In genomic region chr6:143609972-143610371, GRCh38 we compare ENCODE assay signal across 27 cellular contexts.
"Had no signal": no experiment of that assay in that cellular context is flagged by ENCODE, and none has a peak within 500 bp of the region (broad histone marks: within the 10 kb centered on the region; RNA-seq: fewer than 3 reads in every experiment).

No MANE protein-coding gene starts in this region.

- H3K27me3 ChIP-seq: stomach, suprapubic skin, testis, thyroid gland, tibial artery, tibial nerve, transverse colon, upper lobe of left lung, upper lobe of right lung, uterus, vagina had no signal

- H3K36me3 ChIP-seq: stomach, suprapubic skin, thoracic aorta, thyroid gland, tibial artery, tibial nerve, transverse colon, upper lobe of left lung, upper lobe of right lung, uterus, vagina had no signal

- H3K4me3 ChIP-seq: stomach, suprapubic skin, testis, thoracic aorta, thyroid gland, tibial artery, tibial nerve, transverse colon, upper lobe of left lung, upper lobe of right lung, uterus, vagina had no signal

- DNase-seq: stimulated activated CD4-positive, alpha-beta T cell treated with anti-CD3 and anti-CD28 coated beads, Interleukin-2, amount 100 ng/mL, for 48 hours; stimulated activated CD4-positive, alpha-beta T cell treated with anti-CD3 and anti-CD28 coated beads, Interleukin-4, amount 100 ng/mL, for 1 hour; stimulated activated CD4-positive, alpha-beta T cell treated with anti-CD3 and anti-CD28 coated beads, Interleukin-4, amount 100 ng/mL, for 24 hours; stimulated activated CD4-positive, alpha-beta T cell treated with anti-CD3 and anti-CD28 coated beads, Interleukin-4, amount 100 ng/mL, for 4 hours; stimulated activated CD8-positive, alpha-beta memory T cell treated with anti-CD3 and anti-CD28 coated beads, Interleukin-4, amount 100 ng/mL, for 48 hours; stimulated activated naive B cell treated with anti-CD40 and anti-IgM and Interleukin-4, amounts not matched to agents 10 μg/mL and 1 μg/mL and 100 μg/mL, for 72 hours; stimulated activated naive CD4-positive, alpha-beta T cell; stimulated activated naive CD4-positive, alpha-beta T cell treated with Interleukin-2 at 50 U/mL for 16 hours; stimulated activated naive CD8-positive, alpha-beta T cell treated with anti-CD3 and anti-CD28 coated beads, Interleukin-15, amount 100 ng/mL, for 72 hours; stimulated activated naive CD8-positive, alpha-beta T cell treated with anti-CD3 and anti-CD28 coated beads, Interleukin-15, Interleukin-2, amounts not matched to agents 100 U/mL and 50 U/mL, for 24 hours; stomach; substantia nigra; testis; thyroid gland; tibial artery; transverse colon; trophoblast cell; upper lobe of left lung; upper lobe of right lung; uterus had no signal

- H3K4me1 ChIP-seq: suprapubic skin, transverse colon, uterus, vagina had no signal

- H3K9me3 ChIP-seq: stomach, suprapubic skin, testis, thoracic aorta, thyroid gland, tibial artery, tibial nerve, transverse colon, upper lobe of left lung, upper lobe of right lung, uterus, vagina had no signal

- H3K27ac ChIP-seq: stomach, suprapubic skin, testis, thoracic aorta, thyroid gland, tibial artery, tibial nerve, transverse colon, upper lobe of left lung, upper lobe of right lung, uterus, vagina had no signal

- FAIRE-seq: urothelium cell line had no signal

- ATAC-seq: stimulated activated effector memory CD8-positive, alpha-beta T cell treated with anti-CD3 and anti-CD28 coated beads, Interleukin-12 subunit alpha, Interleukin-12 subunit beta, amount 100 ng/mL, for 72 hours; stimulated activated memory B cell treated with anti-CD40 and anti-IgM and Interleukin-4, amounts not matched to agents 10 μg/mL and 1 μg/mL and 100 μg/mL, for 72 hours; stimulated activated naive B cell treated with anti-CD40 and anti-IgM and Interleukin-4, amounts not matched to agents 10 μg/mL and 1 μg/mL and 100 μg/mL, for 72 hours; stimulated activated naive CD8-positive, alpha-beta T cell treated with anti-CD3 and anti-CD28 coated beads, Interleukin-15, amount 100 ng/mL, for 72 hours; stimulated activated naive CD8-positive, alpha-beta T cell treated with anti-CD3 and anti-CD28 coated beads, Interleukin-15, Interleukin-2, amounts not matched to agents 100 U/mL and 50 U/mL, for 24 hours; upper lobe of right lung had no signal
